In genomic region chr17:45146616-45147101, GRCh38 we compare ENCODE assay signal across 1 cellular context.
TF ChIP-seq lines count a peak whose summit lies in the region.

No MANE protein-coding gene starts in this region.

TF ChIP-seq in K562, 482 proteins besides CTCF, POLR2A, EP300 and RAD21 (continued from another document and continues in another):
- TF ChIP-seq REST (CRISPR knock-in tag; IDR thresholded peaks at IDR 0.05; ENCODE audit: low read depth): no peak
- no peak for TF ChIP-seq PRDM10 (IDR thresholded peaks at IDR 0.05; ENCODE audit: partially characterized antibody)
- no peak for TF ChIP-seq ZNF347 (CRISPR knock-in tag; IDR thresholded peaks at IDR 0.05; ENCODE audit: low read depth)
- no peak for TF ChIP-seq TAL1 (IDR thresholded peaks at IDR 0.05)
- TF ChIP-seq, protein P1, sequence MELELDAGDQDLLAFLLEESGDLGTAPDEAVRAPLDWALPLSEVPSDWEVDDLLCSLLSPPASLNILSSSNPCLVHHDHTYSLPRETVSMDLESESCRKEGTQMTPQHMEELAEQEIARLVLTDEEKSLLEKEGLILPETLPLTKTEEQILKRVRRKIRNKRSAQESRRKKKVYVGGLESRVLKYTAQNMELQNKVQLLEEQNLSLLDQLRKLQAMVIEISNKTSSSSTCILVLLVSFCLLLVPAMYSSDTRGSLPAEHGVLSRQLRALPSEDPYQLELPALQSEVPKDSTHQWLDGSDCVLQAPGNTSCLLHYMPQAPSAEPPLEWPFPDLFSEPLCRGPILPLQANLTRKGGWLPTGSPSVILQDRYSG (tag; conservative IDR thresholded peaks at IDR 0.05; ENCODE audit: low read depth): no peak
- TF ChIP-seq, protein P2, sequence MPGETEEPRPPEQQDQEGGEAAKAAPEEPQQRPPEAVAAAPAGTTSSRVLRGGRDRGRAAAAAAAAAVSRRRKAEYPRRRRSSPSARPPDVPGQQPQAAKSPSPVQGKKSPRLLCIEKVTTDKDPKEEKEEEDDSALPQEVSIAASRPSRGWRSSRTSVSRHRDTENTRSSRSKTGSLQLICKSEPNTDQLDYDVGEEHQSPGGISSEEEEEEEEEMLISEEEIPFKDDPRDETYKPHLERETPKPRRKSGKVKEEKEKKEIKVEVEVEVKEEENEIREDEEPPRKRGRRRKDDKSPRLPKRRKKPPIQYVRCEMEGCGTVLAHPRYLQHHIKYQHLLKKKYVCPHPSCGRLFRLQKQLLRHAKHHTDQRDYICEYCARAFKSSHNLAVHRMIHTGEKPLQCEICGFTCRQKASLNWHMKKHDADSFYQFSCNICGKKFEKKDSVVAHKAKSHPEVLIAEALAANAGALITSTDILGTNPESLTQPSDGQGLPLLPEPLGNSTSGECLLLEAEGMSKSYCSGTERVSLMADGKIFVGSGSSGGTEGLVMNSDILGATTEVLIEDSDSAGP (CRISPR knock-in tag; IDR thresholded peaks at IDR 0.05): no peak
- TF ChIP-seq C11orf30 (IDR thresholded peaks at IDR 0.05; ENCODE audit: low read depth): no peak
- no peak for TF ChIP-seq E2F3 (CRISPR knock-in tag; IDR thresholded peaks at IDR 0.05)
- TF ChIP-seq ELK1 (CRISPR knock-in tag; IDR thresholded peaks at IDR 0.05): no peak
- peak; percentile 81 for TF ChIP-seq NBN (IDR thresholded peaks at IDR 0.05; ENCODE audit: low read depth)
- TF ChIP-seq ZNF133 (CRISPR knock-in tag; IDR thresholded peaks at IDR 0.05): no peak
- TF ChIP-seq ARNT (IDR thresholded peaks at IDR 0.05): no peak
- no peak for TF ChIP-seq ARID4B (CRISPR knock-in tag; IDR thresholded peaks at IDR 0.05)
- TF ChIP-seq CC2D1A (IDR thresholded peaks at IDR 0.05): no peak
- no peak for TF ChIP-seq ZNF449 (CRISPR knock-in tag; IDR thresholded peaks at IDR 0.05)
- peak; percentile 77; the same call in 1 of the 2 replicates for TF ChIP-seq JUN (IDR thresholded peaks at IDR 0.05; ENCODE audit: borderline replicate concordance, low read depth, low read length)
- no peak for TF ChIP-seq JUN (CRISPR knock-in tag; IDR thresholded peaks at IDR 0.05; ENCODE audit: borderline replicate concordance)
- TF ChIP-seq, protein P3, sequence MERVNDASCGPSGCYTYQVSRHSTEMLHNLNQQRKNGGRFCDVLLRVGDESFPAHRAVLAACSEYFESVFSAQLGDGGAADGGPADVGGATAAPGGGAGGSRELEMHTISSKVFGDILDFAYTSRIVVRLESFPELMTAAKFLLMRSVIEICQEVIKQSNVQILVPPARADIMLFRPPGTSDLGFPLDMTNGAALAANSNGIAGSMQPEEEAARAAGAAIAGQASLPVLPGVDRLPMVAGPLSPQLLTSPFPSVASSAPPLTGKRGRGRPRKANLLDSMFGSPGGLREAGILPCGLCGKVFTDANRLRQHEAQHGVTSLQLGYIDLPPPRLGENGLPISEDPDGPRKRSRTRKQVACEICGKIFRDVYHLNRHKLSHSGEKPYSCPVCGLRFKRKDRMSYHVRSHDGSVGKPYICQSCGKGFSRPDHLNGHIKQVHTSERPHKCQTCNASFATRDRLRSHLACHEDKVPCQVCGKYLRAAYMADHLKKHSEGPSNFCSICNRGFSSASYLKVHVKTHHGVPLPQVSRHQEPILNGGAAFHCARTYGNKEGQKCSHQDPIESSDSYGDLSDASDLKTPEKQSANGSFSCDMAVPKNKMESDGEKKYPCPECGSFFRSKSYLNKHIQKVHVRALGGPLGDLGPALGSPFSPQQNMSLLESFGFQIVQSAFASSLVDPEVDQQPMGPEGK (CRISPR knock-in tag; IDR thresholded peaks at IDR 0.05; ENCODE audit: borderline replicate concordance): no peak
- 0 out of 2 replicates have a peak, but pooled peaks have one; percentile 36 for TF ChIP-seq GATA2 (CRISPR knock-in tag; IDR thresholded peaks at IDR 0.05)
- TF ChIP-seq ZFPM2 (CRISPR knock-in tag; IDR thresholded peaks at IDR 0.05): no peak
- no peak; the same call in 1 of the 2 replicates for TF ChIP-seq MTA3 (IDR thresholded peaks at IDR 0.05; ENCODE audit: borderline replicate concordance)
- TF ChIP-seq, protein P4, sequence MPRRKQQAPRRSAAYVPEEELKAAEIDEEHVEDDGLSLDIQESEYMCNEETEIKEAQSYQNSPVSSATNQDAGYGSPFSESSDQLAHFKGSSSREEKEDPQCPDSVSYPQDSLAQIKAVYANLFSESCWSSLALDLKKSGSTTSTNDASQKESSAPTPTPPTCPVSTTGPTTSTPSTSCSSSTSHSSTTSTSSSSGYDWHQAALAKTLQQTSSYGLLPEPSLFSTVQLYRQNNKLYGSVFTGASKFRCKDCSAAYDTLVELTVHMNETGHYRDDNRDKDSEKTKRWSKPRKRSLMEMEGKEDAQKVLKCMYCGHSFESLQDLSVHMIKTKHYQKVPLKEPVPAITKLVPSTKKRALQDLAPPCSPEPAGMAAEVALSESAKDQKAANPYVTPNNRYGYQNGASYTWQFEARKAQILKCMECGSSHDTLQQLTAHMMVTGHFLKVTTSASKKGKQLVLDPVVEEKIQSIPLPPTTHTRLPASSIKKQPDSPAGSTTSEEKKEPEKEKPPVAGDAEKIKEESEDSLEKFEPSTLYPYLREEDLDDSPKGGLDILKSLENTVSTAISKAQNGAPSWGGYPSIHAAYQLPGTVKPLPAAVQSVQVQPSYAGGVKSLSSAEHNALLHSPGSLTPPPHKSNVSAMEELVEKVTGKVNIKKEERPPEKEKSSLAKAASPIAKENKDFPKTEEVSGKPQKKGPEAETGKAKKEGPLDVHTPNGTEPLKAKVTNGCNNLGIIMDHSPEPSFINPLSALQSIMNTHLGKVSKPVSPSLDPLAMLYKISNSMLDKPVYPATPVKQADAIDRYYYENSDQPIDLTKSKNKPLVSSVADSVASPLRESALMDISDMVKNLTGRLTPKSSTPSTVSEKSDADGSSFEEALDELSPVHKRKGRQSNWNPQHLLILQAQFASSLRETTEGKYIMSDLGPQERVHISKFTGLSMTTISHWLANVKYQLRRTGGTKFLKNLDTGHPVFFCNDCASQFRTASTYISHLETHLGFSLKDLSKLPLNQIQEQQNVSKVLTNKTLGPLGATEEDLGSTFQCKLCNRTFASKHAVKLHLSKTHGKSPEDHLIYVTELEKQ (CRISPR knock-in tag; IDR thresholded peaks at IDR 0.05): no peak
- TF ChIP-seq, protein P5, sequence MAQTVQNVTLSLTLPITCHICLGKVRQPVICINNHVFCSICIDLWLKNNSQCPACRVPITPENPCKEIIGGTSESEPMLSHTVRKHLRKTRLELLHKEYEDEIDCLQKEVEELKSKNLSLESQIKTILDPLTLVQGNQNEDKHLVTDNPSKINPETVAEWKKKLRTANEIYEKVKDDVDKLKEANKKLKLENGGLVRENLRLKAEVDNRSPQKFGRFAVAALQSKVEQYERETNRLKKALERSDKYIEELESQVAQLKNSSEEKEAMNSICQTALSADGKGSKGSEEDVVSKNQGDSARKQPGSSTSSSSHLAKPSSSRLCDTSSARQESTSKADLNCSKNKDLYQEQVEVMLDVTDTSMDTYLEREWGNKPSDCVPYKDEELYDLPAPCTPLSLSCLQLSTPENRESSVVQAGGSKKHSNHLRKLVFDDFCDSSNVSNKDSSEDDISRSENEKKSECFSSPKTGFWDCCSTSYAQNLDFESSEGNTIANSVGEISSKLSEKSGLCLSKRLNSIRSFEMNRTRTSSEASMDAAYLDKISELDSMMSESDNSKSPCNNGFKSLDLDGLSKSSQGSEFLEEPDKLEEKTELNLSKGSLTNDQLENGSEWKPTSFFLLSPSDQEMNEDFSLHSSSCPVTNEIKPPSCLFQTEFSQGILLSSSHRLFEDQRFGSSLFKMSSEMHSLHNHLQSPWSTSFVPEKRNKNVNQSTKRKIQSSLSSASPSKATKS (CRISPR knock-in tag; IDR thresholded peaks at IDR 0.05): no peak
- no peak for TF ChIP-seq RBM22 (IDR thresholded peaks at IDR 0.05; ENCODE audit: low read depth, low read length, poor library complexity, severe bottlenecking)
